In the genomic region with DNA sequence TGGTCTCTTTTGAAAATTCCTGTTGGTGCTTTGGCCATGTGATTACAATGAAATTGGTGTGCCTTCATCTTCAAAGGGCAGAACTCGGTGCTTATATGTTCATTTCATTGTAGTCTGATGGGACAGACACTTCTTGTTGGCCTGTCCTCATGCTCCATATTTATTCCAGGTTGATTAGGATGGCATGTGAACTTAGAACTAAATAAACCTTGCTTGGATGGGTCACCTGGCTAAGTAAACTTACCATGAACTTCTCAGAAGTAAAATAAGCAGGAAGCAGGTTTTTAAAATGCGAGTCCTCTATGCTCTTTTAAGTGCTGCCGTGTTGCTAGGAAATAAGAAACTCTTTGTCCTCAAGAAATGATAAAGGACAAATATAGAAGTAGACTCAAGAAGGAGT, we compare ENCODE assay signal across 34 cellular contexts.
"Had no signal": no experiment of that assay in that cellular context is flagged by ENCODE, and none has a peak within 500 bp of the region (broad histone marks: within the 10 kb centered on the region; RNA-seq: fewer than 3 reads in every experiment).

No MANE protein-coding gene starts in this region.

- H3K4me1 Mint-ChIP-seq: activated CD4-positive, alpha-beta memory T cell treated with anti-CD3 and anti-CD28 coated beads, Interleukin-2, amount 10 ng/mL, durations not matched to agents 7 days and 5 days; activated CD4-positive, alpha-beta T cell treated with anti-CD3 and anti-CD28 coated beads for 36 hours; activated CD4-positive, alpha-beta T cell treated with anti-CD3 and anti-CD28 coated beads, Interleukin-2, amount 10 ng/mL, durations not matched to agents 7 days and 5 days; activated CD8-positive, alpha-beta memory T cell treated with anti-CD3 and anti-CD28 coated beads, Interleukin-2, amount 10 ng/mL, durations not matched to agents 7 days and 5 days; activated naive CD8-positive, alpha-beta T cell treated with anti-CD3 and anti-CD28 coated beads for 36 hours had no signal

- DNase-seq: activated CD4-positive, alpha-beta memory T cell treated with anti-CD3 and anti-CD28 coated beads, Interleukin-2, amount 10 ng/mL, durations not matched to agents 7 days and 5 days; activated CD4-positive, alpha-beta T cell treated with anti-CD3 and anti-CD28 coated beads for 1 hour; activated CD4-positive, alpha-beta T cell treated with anti-CD3 and anti-CD28 coated beads for 36 hours; activated CD4-positive, alpha-beta T cell treated with anti-CD3 and anti-CD28 coated beads for 48 hours; activated CD4-positive, alpha-beta T cell treated with anti-CD3 and anti-CD28 coated beads, Interleukin-2, amount 10 ng/mL, durations not matched to agents 7 days and 5 days; activated CD4-positive, alpha-beta T cell treated with anti-CD3 and anti-CD28 coated beads, Interleukin-2, amount 50 U/mL, for 48 hours; activated CD4-positive, CD25-positive, alpha-beta regulatory T cell; activated CD8-positive, alpha-beta memory T cell treated with anti-CD3 and anti-CD28 coated beads for 24 hours; activated CD8-positive, alpha-beta memory T cell treated with anti-CD3 and anti-CD28 coated beads, Interleukin-2, amount 10 ng/mL, durations not matched to agents 7 days and 5 days; activated CD8-positive, alpha-beta memory T cell treated with anti-CD3 and anti-CD28 coated beads, Interleukin-2, amount 50 U/mL, for 48 hours; activated CD8-positive, alpha-beta T cell treated with anti-CD3 and anti-CD28 coated beads, Interleukin-2, amount 10 ng/mL, durations not matched to agents 7 days and 5 days; activated effector memory CD4-positive, alpha-beta T cell treated with anti-CD3 and anti-CD28 coated beads, Interleukin-2, amount 50 U/mL, for 16 hours; activated gamma-delta T cell treated with Interleukin-2 at 50 U/mL for 16 hours; activated naive CD4-positive, alpha-beta T cell; activated naive CD4-positive, alpha-beta T cell treated with anti-CD3 and anti-CD28 coated beads for 36 hours; activated naive CD4-positive, alpha-beta T cell treated with anti-CD3 and anti-CD28 coated beads, Interleukin-2, amount 50 U/mL, for 16 hours; activated naive CD8-positive, alpha-beta T cell treated with anti-CD3 and anti-CD28 coated beads for 36 hours; activated T-cell treated with anti-CD3 and anti-CD28 coated beads, Interleukin-2, amount 50 U/mL, for 24 hours; activated T-cell treated with anti-CD3 and anti-CD28 coated beads, Interleukin-2, amount 50 U/mL, for 48 hours; adrenal gland; amniotic stem cell; aorta; body of pancreas; brain microvascular endothelial cell; central memory CD4-positive, alpha-beta T cell; T-helper 1 cell; T-helper 2 cell; T-helper 9 cell had no signal

- H3K36me3 ChIP-seq: adrenal gland, brain microvascular endothelial cell, breast epithelium had no signal

- H3K4me3 Mint-ChIP-seq: activated CD4-positive, alpha-beta memory T cell treated with anti-CD3 and anti-CD28 coated beads, Interleukin-2, amount 10 ng/mL, durations not matched to agents 7 days and 5 days; activated CD4-positive, alpha-beta T cell treated with anti-CD3 and anti-CD28 coated beads for 36 hours; activated CD4-positive, alpha-beta T cell treated with anti-CD3 and anti-CD28 coated beads, Interleukin-2, amount 10 ng/mL, durations not matched to agents 7 days and 5 days; activated CD8-positive, alpha-beta memory T cell treated with anti-CD3 and anti-CD28 coated beads, Interleukin-2, amount 10 ng/mL, durations not matched to agents 7 days and 5 days; activated CD8-positive, alpha-beta T cell treated with anti-CD3 and anti-CD28 coated beads, Interleukin-2, amount 10 ng/mL, durations not matched to agents 7 days and 5 days; activated naive CD4-positive, alpha-beta T cell treated with anti-CD3 and anti-CD28 coated beads for 36 hours; activated naive CD8-positive, alpha-beta T cell treated with anti-CD3 and anti-CD28 coated beads for 36 hours; activated T-cell treated with anti-CD3 and anti-CD28 coated beads, Interleukin-2, amount 50 U/mL, for 24 hours; T-helper 1 cell treated with Interleukin-12 subunit alpha and Interleukin-12 subunit beta and Interleukin-4 antibody, amounts not matched to agents 30 μg/mL and 1 μg/mL, for 36 hours; T-helper 2 cell treated with Interferon-gamma antibody and Interleukin-4, amounts not matched to agents 5 μg/mL and 100 μg/mL, for 36 hours had no signal

- ATAC-seq: activated CD4-positive, alpha-beta T cell treated with anti-CD3 and anti-CD28 coated beads for 36 hours; activated CD4-positive, CD25-positive, alpha-beta regulatory T cell treated with anti-CD3 and anti-CD28 coated beads, Interleukin-2, amount 50 U/mL, for 24 hours; activated CD8-positive, alpha-beta memory T cell treated with anti-CD3 and anti-CD28 coated beads, Interleukin-2, amount 10 ng/mL, durations not matched to agents 7 days and 5 days; activated CD8-positive, alpha-beta T cell treated with anti-CD3 and anti-CD28 coated beads, Interleukin-2, amount 10 ng/mL, durations not matched to agents 7 days and 5 days; activated naive CD4-positive, alpha-beta T cell treated with anti-CD3 and anti-CD28 coated beads, Interleukin-2, amount 50 U/mL, for 72 hours; body of pancreas had no signal

- H3K9me3 ChIP-seq: adrenal gland, body of pancreas, breast epithelium had no signal

- H3K4me3 ChIP-seq: adrenal gland, body of pancreas, breast epithelium had no signal

- H3K27me3 ChIP-seq: adrenal gland, body of pancreas, brain microvascular endothelial cell, breast epithelium had no signal

- H3K27ac Mint-ChIP-seq: activated CD4-positive, alpha-beta memory T cell treated with anti-CD3 and anti-CD28 coated beads, Interleukin-2, amount 10 ng/mL, durations not matched to agents 7 days and 5 days; activated CD4-positive, alpha-beta T cell treated with anti-CD3 and anti-CD28 coated beads for 36 hours; activated CD4-positive, alpha-beta T cell treated with anti-CD3 and anti-CD28 coated beads, Interleukin-2, amount 10 ng/mL, durations not matched to agents 7 days and 5 days; activated CD8-positive, alpha-beta memory T cell treated with anti-CD3 and anti-CD28 coated beads, Interleukin-2, amount 10 ng/mL, durations not matched to agents 7 days and 5 days; activated CD8-positive, alpha-beta T cell treated with anti-CD3 and anti-CD28 coated beads, Interleukin-2, amount 10 ng/mL, durations not matched to agents 7 days and 5 days; activated naive CD4-positive, alpha-beta T cell treated with anti-CD3 and anti-CD28 coated beads for 36 hours; activated naive CD4-positive, alpha-beta T cell treated with anti-CD3 and anti-CD28 coated beads, Interleukin-2, amount 50 U/mL, for 72 hours; activated naive CD8-positive, alpha-beta T cell treated with anti-CD3 and anti-CD28 coated beads for 36 hours; activated T-cell treated with anti-CD3 and anti-CD28 coated beads, Interleukin-2, amount 50 U/mL, for 24 hours; T-helper 1 cell treated with Interleukin-12 subunit alpha and Interleukin-12 subunit beta and Interleukin-4 antibody, amounts not matched to agents 30 μg/mL and 1 μg/mL, for 36 hours; T-helper 2 cell treated with Interferon-gamma antibody and Interleukin-4, amounts not matched to agents 5 μg/mL and 100 μg/mL, for 36 hours had no signal

- H3K4me1 ChIP-seq: adrenal gland, body of pancreas, breast epithelium had no signal

- H3K27ac ChIP-seq: adrenal gland, body of pancreas, brain microvascular endothelial cell, breast epithelium, VCaP had no signal

- H3K36me3 Mint-ChIP-seq: activated naive CD4-positive, alpha-beta T cell treated with anti-CD3 and anti-CD28 coated beads, Interleukin-2, amount 50 U/mL, for 72 hours had no signal

- H3K9me3 Mint-ChIP-seq: activated CD4-positive, alpha-beta memory T cell treated with anti-CD3 and anti-CD28 coated beads, Interleukin-2, amount 10 ng/mL, durations not matched to agents 7 days and 5 days; activated naive CD4-positive, alpha-beta T cell treated with anti-CD3 and anti-CD28 coated beads for 36 hours; activated naive CD4-positive, alpha-beta T cell treated with anti-CD3 and anti-CD28 coated beads, Interleukin-2, amount 50 U/mL, for 72 hours; activated naive CD8-positive, alpha-beta T cell treated with anti-CD3 and anti-CD28 coated beads for 36 hours; T-helper 1 cell treated with Interleukin-12 subunit alpha and Interleukin-12 subunit beta and Interleukin-4 antibody, amounts not matched to agents 30 μg/mL and 1 μg/mL, for 36 hours; T-helper 2 cell treated with Interferon-gamma antibody and Interleukin-4, amounts not matched to agents 5 μg/mL and 100 μg/mL, for 36 hours had no signal

- H3K27me3 Mint-ChIP-seq: activated CD4-positive, alpha-beta memory T cell treated with anti-CD3 and anti-CD28 coated beads, Interleukin-2, amount 10 ng/mL, durations not matched to agents 7 days and 5 days; activated CD4-positive, alpha-beta T cell treated with anti-CD3 and anti-CD28 coated beads for 36 hours; activated CD4-positive, alpha-beta T cell treated with anti-CD3 and anti-CD28 coated beads, Interleukin-2, amount 10 ng/mL, durations not matched to agents 7 days and 5 days; activated CD8-positive, alpha-beta memory T cell treated with anti-CD3 and anti-CD28 coated beads, Interleukin-2, amount 10 ng/mL, durations not matched to agents 7 days and 5 days; activated naive CD8-positive, alpha-beta T cell treated with anti-CD3 and anti-CD28 coated beads for 36 hours; activated T-cell treated with anti-CD3 and anti-CD28 coated beads, Interleukin-2, amount 50 U/mL, for 24 hours had no signal
